In the genomic region with DNA sequence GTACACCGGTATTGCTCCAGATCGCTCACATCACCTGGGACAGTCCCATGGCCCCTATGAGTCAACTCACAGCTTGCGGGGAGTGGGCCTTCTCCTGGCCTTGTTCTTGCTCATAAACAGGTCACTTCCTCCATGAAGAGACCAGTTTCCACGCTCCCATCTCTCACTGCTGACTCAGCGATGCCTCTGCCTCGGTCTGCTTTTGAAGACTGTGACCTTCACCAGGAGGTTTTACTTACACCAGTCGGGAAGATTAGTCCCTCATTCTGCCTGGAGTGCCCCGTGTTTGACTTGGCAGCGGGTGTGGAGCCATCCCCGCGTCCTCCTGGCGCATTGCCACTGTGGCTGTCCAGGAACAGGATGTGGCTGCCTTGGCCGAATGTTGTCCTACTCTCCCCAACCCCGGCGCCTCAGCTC, we compare ENCODE assay signal across 9 cellular contexts.
DNase-seq lines count a peak whose midpoint lies in the region; ATAC-seq, FAIRE-seq and TF ChIP-seq lines count a peak whose summit lies in the region.
"Had no signal": no experiment of that assay in that cellular context is flagged by ENCODE, and none has a peak within 500 bp of the region (broad histone marks: within the 10 kb centered on the region; RNA-seq: fewer than 3 reads in every experiment).

No MANE protein-coding gene starts in this region.

- H3K27me3 ChIP-seq in ACC112 (ENCODE audit: insufficient read depth, low read length) (no peaks in the 10 kb centered on the region), HepG2 (ENCODE audit: control insufficient read depth in 1 of 2, insufficient read depth in 2 of 2, low read length in 2 of 2) (no peaks in the 10 kb centered on the region)
- H3K27me3 ChIP-seq: dorsolateral prefrontal cortex had no signal

- no peaks in the 10 kb centered on the region for H3K79me2 ChIP-seq in ACC112 (ENCODE audit: control insufficient read depth, insufficient read depth, low read length, unreplicated experiment)
- H3K79me2 ChIP-seq in HepG2 (ENCODE audit: insufficient read depth, low read length): no peaks in the 10 kb centered on the region

- in situ Hi-C loops in HepG2 (cut with HindIII; ENCODE audit: extremely low pct_ligation_motif_present, low pct_unique_long_range_greater_than_20kb): no loop called here

- CTCF ChIA-PET in HepG2 (lab: Yijun Ruan, JAX; ENCODE audit: low intra/inter-chr PET ratio, low total read pairs): interaction anchor here (1.3 kb wide), 1 partner anchor 111 kb away, joined by 8 read pairs; no protein-coding TSS in a partner anchor

- no peak overlapping the region for H3K4me2 ChIP-seq in HepG2 (ENCODE audit: low read depth, low read length)

- peak overlapping the region; percentile 31; the same call in 1 of the 2 replicates for H3K4me3 ChIP-seq in ACC112 (ENCODE audit: low read depth, low read length)
- no peak overlapping the region for H3K4me3 ChIP-seq in HepG2 (replicated peaks in 1 of 3; ENCODE audit: insufficient read depth in 1 of 3, low read depth in 2 of 3, low read length in 3 of 3)
- H3K4me3 ChIP-seq: dorsolateral prefrontal cortex had no signal

- peak overlapping the region; percentile 68 for H3K27ac ChIP-seq in ACC112 (ENCODE audit: low read depth, low read length)
- no peak overlapping the region for H3K27ac ChIP-seq in HepG2 (ENCODE audit: extremely low read length, insufficient read depth, low read length)
- H3K27ac ChIP-seq: dorsolateral prefrontal cortex had no signal

- BruUV-seq in HepG2 (replicated peaks; lab: Mats Ljungman, UMichigan): no TSS peak

- intact Hi-C loops in HepG2 (cut with micrococcal nuclease; ENCODE audit: unreplicated experiment): no loop called here

- DNase-seq in H4 (ENCODE audit: low spot score): peak; percentile 52
- peak; percentile 73 to 74 for DNase-seq in activated T-cell treated with anti-CD3 and anti-CD28 coated beads, Interleukin-2, amount 50 U/mL, for 48 hours
- no peak for DNase-seq in HepG2 (ENCODE audit: low spot score)
- DNase-seq in NAMALWA (ENCODE audit: low spot score): no peak
- no peak for DNase-seq in DMS 273 (lab: John Stamatoyannopoulos, UW; ENCODE audit: unreplicated experiment)
- no peak for DNase-seq in LoVo (ENCODE audit: low spot score)
- no peak for DNase-seq in NCI-H1694 treated with DMSO at 0.1 percent for 48 hours (lab: John Stamatoyannopoulos, UW)

- H3K9me3 ChIP-seq in HepG2 (ENCODE audit: low read length): no peaks in the 10 kb centered on the region

- no peak for ATAC-seq in HepG2

- FAIRE-seq in HepG2 (lab: Jason Lieb, UNC): no peak

- TF ChIP-seq CTCF in HepG2 (CRISPR knock-in tag; IDR thresholded peaks at IDR 0.05): no peak

- H3K36me3 ChIP-seq in ACC112 (ENCODE audit: insufficient read depth, low read length): 0 out of 2 replicates have a peak, but pooled peaks cover 2% of the 10 kb centered on the region
- no peaks in the 10 kb centered on the region for H3K36me3 ChIP-seq in HepG2 (replicated peaks in 1 of 2; ENCODE audit: control insufficient read depth in 1 of 2, insufficient read depth in 2 of 2, low read length in 2 of 2)

- no peak for TF ChIP-seq RAD21 in HepG2 (CRISPR knock-in tag; IDR thresholded peaks at IDR 0.05)

- H4K20me1 ChIP-seq in HepG2 (ENCODE audit: insufficient read depth, low read length): no peaks in the 10 kb centered on the region

- TF ChIP-seq EP300 in HepG2 (IDR thresholded peaks at IDR 0.05; ENCODE audit: low read depth in 2 of 2, low read length in 2 of 2) (no peak), HepG2 (CRISPR knock-in tag; IDR thresholded peaks at IDR 0.05; ENCODE audit: borderline replicate concordance) (no peak)

- H3K9ac ChIP-seq in HepG2 (ENCODE audit: insufficient read depth, low read depth, low read length): no peak overlapping the region

- no peak for TF ChIP-seq POLR2A in HepG2 (IDR thresholded peaks at IDR 0.05; ENCODE audit: insufficient read depth in 1 of 2, low read depth in 2 of 2, low read length in 2 of 2)

- H2AFZ ChIP-seq in ACC112 (ENCODE audit: low read length, unreplicated experiment) (no peak overlapping the region), HepG2 (ENCODE audit: low read length) (no peak overlapping the region)

- POLR2A ChIA-PET in HepG2 (lab: Yijun Ruan, JAX): no interaction called here

- 70% methylated on average over 15 of the region's 15 CpGs for WGBS in HepG2 (ENCODE audit: low lambda C conversion rate)

- H3K4me1 ChIP-seq in ACC112 (ENCODE audit: control insufficient read depth, insufficient read depth, low read length, unreplicated experiment) (peaks cover 24% of the 10 kb centered on the region), HepG2 (ENCODE audit: insufficient read depth, low read length) (no peaks in the 10 kb centered on the region)

TF ChIP-seq in HepG2, 621 proteins besides CTCF, POLR2A, EP300 and RAD21:
- TF ChIP-seq CBFB (CRISPR knock-in tag; IDR thresholded peaks at IDR 0.05) (no peak), MAF1 (CRISPR knock-in tag; IDR thresholded peaks at IDR 0.05; ENCODE audit: borderline replicate concordance) (no peak), ZNF883 (CRISPR knock-in tag; IDR thresholded peaks at IDR 0.05; ENCODE audit: not compliant biosample characterization) (no peak), ZNF446 (CRISPR knock-in tag; IDR thresholded peaks at IDR 0.05) (no peak), MAFF (IDR thresholded peaks at IDR 0.05; ENCODE audit: low read depth, low read length) (peak; percentile 73), MAFK (conservative IDR thresholded peaks at IDR 0.05 in 1 of 2, IDR thresholded peaks at IDR 0.05 in 1 of 2; ENCODE audit: low read length in 2 of 2) (peak; percentile 85 to 88), RCOR2 (CRISPR knock-in tag; IDR thresholded peaks at IDR 0.05) (no peak)
- TF ChIP-seq, protein P1, sequence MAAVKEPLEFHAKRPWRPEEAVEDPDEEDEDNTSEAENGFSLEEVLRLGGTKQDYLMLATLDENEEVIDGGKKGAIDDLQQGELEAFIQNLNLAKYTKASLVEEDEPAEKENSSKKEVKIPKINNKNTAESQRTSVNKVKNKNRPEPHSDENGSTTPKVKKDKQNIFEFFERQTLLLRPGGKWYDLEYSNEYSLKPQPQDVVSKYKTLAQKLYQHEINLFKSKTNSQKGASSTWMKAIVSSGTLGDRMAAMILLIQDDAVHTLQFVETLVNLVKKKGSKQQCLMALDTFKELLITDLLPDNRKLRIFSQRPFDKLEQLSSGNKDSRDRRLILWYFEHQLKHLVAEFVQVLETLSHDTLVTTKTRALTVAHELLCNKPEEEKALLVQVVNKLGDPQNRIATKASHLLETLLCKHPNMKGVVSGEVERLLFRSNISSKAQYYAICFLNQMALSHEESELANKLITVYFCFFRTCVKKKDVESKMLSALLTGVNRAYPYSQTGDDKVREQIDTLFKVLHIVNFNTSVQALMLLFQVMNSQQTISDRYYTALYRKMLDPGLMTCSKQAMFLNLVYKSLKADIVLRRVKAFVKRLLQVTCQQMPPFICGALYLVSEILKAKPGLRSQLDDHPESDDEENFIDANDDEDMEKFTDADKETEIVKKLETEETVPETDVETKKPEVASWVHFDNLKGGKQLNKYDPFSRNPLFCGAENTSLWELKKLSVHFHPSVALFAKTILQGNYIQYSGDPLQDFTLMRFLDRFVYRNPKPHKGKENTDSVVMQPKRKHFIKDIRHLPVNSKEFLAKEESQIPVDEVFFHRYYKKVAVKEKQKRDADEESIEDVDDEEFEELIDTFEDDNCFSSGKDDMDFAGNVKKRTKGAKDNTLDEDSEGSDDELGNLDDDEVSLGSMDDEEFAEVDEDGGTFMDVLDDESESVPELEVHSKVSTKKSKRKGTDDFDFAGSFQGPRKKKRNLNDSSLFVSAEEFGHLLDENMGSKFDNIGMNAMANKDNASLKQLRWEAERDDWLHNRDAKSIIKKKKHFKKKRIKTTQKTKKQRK (IDR thresholded peaks at IDR 0.05; ENCODE audit: low read length): no peak
- TF ChIP-seq, protein P2, sequence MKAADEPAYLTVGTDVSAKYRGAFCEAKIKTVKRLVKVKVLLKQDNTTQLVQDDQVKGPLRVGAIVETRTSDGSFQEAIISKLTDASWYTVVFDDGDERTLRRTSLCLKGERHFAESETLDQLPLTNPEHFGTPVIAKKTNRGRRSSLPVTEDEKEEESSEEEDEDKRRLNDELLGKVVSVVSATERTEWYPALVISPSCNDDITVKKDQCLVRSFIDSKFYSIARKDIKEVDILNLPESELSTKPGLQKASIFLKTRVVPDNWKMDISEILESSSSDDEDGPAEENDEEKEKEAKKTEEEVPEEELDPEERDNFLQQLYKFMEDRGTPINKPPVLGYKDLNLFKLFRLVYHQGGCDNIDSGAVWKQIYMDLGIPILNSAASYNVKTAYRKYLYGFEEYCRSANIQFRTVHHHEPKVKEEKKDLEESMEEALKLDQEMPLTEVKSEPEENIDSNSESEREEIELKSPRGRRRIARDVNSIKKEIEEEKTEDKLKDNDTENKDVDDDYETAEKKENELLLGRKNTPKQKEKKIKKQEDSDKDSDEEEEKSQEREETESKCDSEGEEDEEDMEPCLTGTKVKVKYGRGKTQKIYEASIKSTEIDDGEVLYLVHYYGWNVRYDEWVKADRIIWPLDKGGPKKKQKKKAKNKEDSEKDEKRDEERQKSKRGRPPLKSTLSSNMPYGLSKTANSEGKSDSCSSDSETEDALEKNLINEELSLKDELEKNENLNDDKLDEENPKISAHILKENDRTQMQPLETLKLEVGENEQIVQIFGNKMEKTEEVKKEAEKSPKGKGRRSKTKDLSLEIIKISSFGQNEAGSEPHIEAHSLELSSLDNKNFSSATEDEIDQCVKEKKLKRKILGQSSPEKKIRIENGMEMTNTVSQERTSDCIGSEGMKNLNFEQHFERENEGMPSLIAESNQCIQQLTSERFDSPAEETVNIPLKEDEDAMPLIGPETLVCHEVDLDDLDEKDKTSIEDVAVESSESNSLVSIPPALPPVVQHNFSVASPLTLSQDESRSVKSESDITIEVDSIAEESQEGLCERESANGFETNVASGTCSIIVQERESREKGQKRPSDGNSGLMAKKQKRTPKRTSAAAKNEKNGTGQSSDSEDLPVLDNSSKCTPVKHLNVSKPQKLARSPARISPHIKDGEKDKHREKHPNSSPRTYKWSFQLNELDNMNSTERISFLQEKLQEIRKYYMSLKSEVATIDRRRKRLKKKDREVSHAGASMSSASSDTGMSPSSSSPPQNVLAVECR (CRISPR knock-in tag; IDR thresholded peaks at IDR 0.05; ENCODE audit: borderline replicate concordance): no peak

Comparison
In these comparisons a context has a peak if more than half of its experiments do, and no peak if none do; other contexts are left out.
1. DNase-seq: peak in H4 (single experiment) and activated T-cell treated with anti-CD3 and anti-CD28 coated beads, Interleukin-2, amount 50 U/mL, for 48 hours (2 of 2); none in HepG2 (single experiment), NAMALWA (single experiment), DMS 273 (single experiment), LoVo (single experiment) and NCI-H1694 treated with DMSO at 0.1 percent for 48 hours (single experiment).